ENCODE assay signal across 8 cellular contexts in the genomic region with DNA sequence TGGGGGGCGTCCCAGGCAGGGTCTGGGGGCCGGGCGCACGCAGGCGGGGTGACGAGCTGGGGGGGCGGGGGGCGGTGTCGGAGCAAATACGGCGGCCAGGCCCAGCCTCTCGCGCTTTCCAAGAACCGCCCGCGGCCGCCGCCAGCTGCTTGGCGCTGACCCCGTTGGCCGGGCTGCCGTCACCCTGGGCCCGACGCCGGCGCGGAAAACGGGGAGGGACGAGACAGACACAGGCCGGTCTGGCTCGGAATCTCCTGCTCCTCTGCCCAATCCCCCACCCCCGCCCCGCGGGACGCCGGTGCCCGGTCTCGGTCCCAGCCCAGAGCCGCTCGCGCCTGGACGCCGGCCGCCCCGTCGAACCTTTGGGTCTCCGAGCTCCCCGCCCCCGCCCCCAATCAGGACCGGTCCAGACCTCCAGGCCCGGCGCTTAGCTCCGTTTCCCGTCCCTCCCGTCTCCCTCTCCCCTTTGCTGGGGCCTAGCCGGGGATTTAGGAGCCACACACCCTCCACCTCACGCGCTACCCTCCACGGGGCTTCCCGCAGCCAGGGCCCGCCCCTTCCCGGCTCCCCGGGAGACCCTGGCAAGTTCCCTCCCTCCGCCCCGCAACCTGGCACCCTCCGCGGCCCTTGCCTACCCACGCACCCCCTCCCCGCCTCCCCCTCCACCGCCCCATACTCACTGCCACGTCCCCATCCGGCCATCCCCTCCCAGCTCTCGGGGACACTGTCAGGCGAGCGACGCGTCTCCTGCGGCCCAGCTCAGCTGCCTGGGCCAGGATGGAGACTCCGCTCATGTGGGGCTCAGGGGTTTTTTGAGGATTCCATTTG. TPM values are rescaled to one million over a fixed set of nuclear protein-coding genes. Genes with fewer than 3 reads are reported as not detected.
A peak's percentile ranks its signal among the peaks of the same experiment; 100 is the strongest.
DNase-seq lines count a peak whose midpoint lies in the region; ATAC-seq and TF ChIP-seq lines count a peak whose summit lies in the region.

No MANE protein-coding gene starts in this region.

- H3K27ac ChIP-seq in ectodermal cell (ENCODE audit: insufficient read depth, low read depth, low read length, poor library complexity, severe bottlenecking) (no peak overlapping the region), uterus (peak overlapping the region; percentile 68 to 72)

- intact Hi-C loops in uterus (cut with DNase I; ENCODE audit: low total_unique reads): no loop called here

- no peak for ATAC-seq in memory B cell (ENCODE audit: low read depth)
- ATAC-seq in HG03378 (IDR thresholded peaks at IDR 0.05; ENCODE audit: unreplicated experiment): no peak

- H3K4me3 ChIP-seq in ectodermal cell (ENCODE audit: insufficient read depth, low read depth, low read length): peak overlapping the region; percentile 29
- peak overlapping the region; percentile 14 to 21 for H3K4me3 ChIP-seq in uterus

- DNase-seq in activated naive CD8-positive, alpha-beta T cell treated with anti-CD3 and anti-CD28 coated beads for 36 hours: no peak
- DNase-seq in memory B cell (ENCODE audit: low spot score in 2 of 2) (no peak), uterus (peak in 1 of 2 donors; percentile 85), T1000 (lab: John Stamatoyannopoulos, UW) (no peak), NCI-H2107 (lab: John Stamatoyannopoulos, UW) (no peak)

- no peaks in the 10 kb centered on the region for H3K9me3 Mint-ChIP-seq in activated naive CD8-positive, alpha-beta T cell (ENCODE audit: low read depth)
- H3K9me3 Mint-ChIP-seq in activated naive CD8-positive, alpha-beta T cell treated with anti-CD3 and anti-CD28 coated beads for 36 hours: no peaks in the 10 kb centered on the region
- H3K9me3 Mint-ChIP-seq in memory B cell: no peaks in the 10 kb centered on the region

- TF ChIP-seq CTCF in uterus (IDR thresholded peaks at IDR 0.05): no peak

- H3K27me3 ChIP-seq in ectodermal cell (ENCODE audit: control insufficient read depth, insufficient read depth, low read length, poor library complexity, severe bottlenecking): peaks cover 24% of the 10 kb centered on the region
- peaks cover 0 to 15% of the 10 kb centered on the region in 2 donors for H3K27me3 ChIP-seq in uterus

- no peak overlapping the region for H3K27ac Mint-ChIP-seq in activated naive CD8-positive, alpha-beta T cell
- H3K27ac Mint-ChIP-seq in activated naive CD8-positive, alpha-beta T cell treated with anti-CD3 and anti-CD28 coated beads for 36 hours: no peak overlapping the region
- no peak overlapping the region for H3K27ac Mint-ChIP-seq in memory B cell

- WGBS in ectodermal cell, 2 experiments: 13 to 16% methylated on average over 75 to 78 of the region's 79 CpGs

- H3K36me3 ChIP-seq in ectodermal cell (ENCODE audit: control insufficient read depth, insufficient read depth, low read length): no peaks in the 10 kb centered on the region
- no peaks in the 10 kb centered on the region for H3K36me3 ChIP-seq in uterus

- no peaks in the 10 kb centered on the region for H3K27me3 Mint-ChIP-seq in activated naive CD8-positive, alpha-beta T cell
- H3K27me3 Mint-ChIP-seq in activated naive CD8-positive, alpha-beta T cell treated with anti-CD3 and anti-CD28 coated beads for 36 hours: peaks cover 7% of the 10 kb centered on the region
- H3K27me3 Mint-ChIP-seq in memory B cell: peaks cover 4% of the 10 kb centered on the region

- no peak for TF ChIP-seq POLR2A in uterus (IDR thresholded peaks at IDR 0.05)

- H3K4me1 Mint-ChIP-seq in activated naive CD8-positive, alpha-beta T cell (ENCODE audit: low read depth): peaks cover 4% of the 10 kb centered on the region
- peaks cover 5% of the 10 kb centered on the region for H3K4me1 Mint-ChIP-seq in activated naive CD8-positive, alpha-beta T cell treated with anti-CD3 and anti-CD28 coated beads for 36 hours
- H3K4me1 Mint-ChIP-seq in memory B cell: peaks cover 9% of the 10 kb centered on the region

- H3K36me3 Mint-ChIP-seq in activated naive CD8-positive, alpha-beta T cell: no peaks in the 10 kb centered on the region
- peaks cover 2% of the 10 kb centered on the region for H3K36me3 Mint-ChIP-seq in activated naive CD8-positive, alpha-beta T cell treated with anti-CD3 and anti-CD28 coated beads for 36 hours
- H3K36me3 Mint-ChIP-seq in memory B cell: peaks cover 2% of the 10 kb centered on the region

- H3K9me3 ChIP-seq in ectodermal cell (ENCODE audit: control insufficient read depth, low read length) (no peaks in the 10 kb centered on the region), uterus (no peaks in the 10 kb centered on the region)

- H3K4me3 Mint-ChIP-seq in activated naive CD8-positive, alpha-beta T cell: peak overlapping the region; percentile 72
- H3K4me3 Mint-ChIP-seq in activated naive CD8-positive, alpha-beta T cell treated with anti-CD3 and anti-CD28 coated beads for 36 hours: no peak overlapping the region
- peak overlapping the region; percentile 69 for H3K4me3 Mint-ChIP-seq in memory B cell

- H3K4me1 ChIP-seq in ectodermal cell (ENCODE audit: control insufficient read depth, insufficient read depth, low read length): no peaks in the 10 kb centered on the region
- no peaks in the 10 kb centered on the region for H3K4me1 ChIP-seq in uterus

RNA-seq across cellular contexts. Expression of a gene that starts 0.8 kb away (rescaled TPM):
- total RNA-seq in activated naive CD8-positive, alpha-beta T cell treated with anti-CD3 and anti-CD28 coated beads for 36 hours: 1 to 10 TPM; 1.4 to 2.3 TPM
- 7.1 TPM for polyA plus RNA-seq in ectodermal cell (2013, experiment 1 of 4)
- 9.0 TPM for polyA plus RNA-seq in ectodermal cell (2013, experiment 2 of 4)
- polyA plus RNA-seq in ectodermal cell (2013, experiment 3 of 4): 10.0 TPM
- polyA plus RNA-seq in ectodermal cell (2013, experiment 4 of 4): 13.4 TPM
- 10 to 100 TPM; 10.0 to 97.3 (median 43.7) TPM for total RNA-seq in uterus

RNA-seq across cellular contexts. Expression of a gene that starts 15.9 kb away (rescaled TPM):
- 10 to 100 TPM; 33.1 to 38.7 TPM for total RNA-seq in activated naive CD8-positive, alpha-beta T cell treated with anti-CD3 and anti-CD28 coated beads for 36 hours
- polyA plus RNA-seq in ectodermal cell (2013, experiment 1 of 4): 58.6 TPM
- 53.6 TPM for polyA plus RNA-seq in ectodermal cell (2013, experiment 2 of 4)
- polyA plus RNA-seq in ectodermal cell (2013, experiment 3 of 4): 49.8 TPM
- polyA plus RNA-seq in ectodermal cell (2013, experiment 4 of 4): 50.5 TPM
- 10 to 100 TPM; 43.0 to 78.2 (median 57.6) TPM for total RNA-seq in uterus

RNA-seq across cellular contexts. Expression of a gene that starts 27.6 kb away (rescaled TPM):
- 10 to 100 TPM; 42.2 to 43.3 TPM for total RNA-seq in activated naive CD8-positive, alpha-beta T cell treated with anti-CD3 and anti-CD28 coated beads for 36 hours
- polyA plus RNA-seq in ectodermal cell (2013, experiment 1 of 4): 59.8 TPM
- polyA plus RNA-seq in ectodermal cell (2013, experiment 2 of 4): 57.5 TPM
- 42.4 TPM for polyA plus RNA-seq in ectodermal cell (2013, experiment 3 of 4)
- 47.3 TPM for polyA plus RNA-seq in ectodermal cell (2013, experiment 4 of 4)
- 10 to 100 TPM in 2 of 4 donors, 1 to 10 TPM in 2; 6.8 to 28.5 (median 11.8) TPM for total RNA-seq in uterus

RNA-seq across cellular contexts. Expression of a gene that starts 31.2 kb away (rescaled TPM):
- 1 to 10 TPM; 2.9 to 3.3 TPM for total RNA-seq in activated naive CD8-positive, alpha-beta T cell treated with anti-CD3 and anti-CD28 coated beads for 36 hours
- 9.6 TPM for polyA plus RNA-seq in ectodermal cell (2013, experiment 1 of 4)
- 8.0 TPM for polyA plus RNA-seq in ectodermal cell (2013, experiment 2 of 4)
- 7.6 TPM for polyA plus RNA-seq in ectodermal cell (2013, experiment 3 of 4)
- 7.1 TPM for polyA plus RNA-seq in ectodermal cell (2013, experiment 4 of 4)
- total RNA-seq in uterus: under 1 TPM in 2 of 4 donors, not detected in 2; 0.40 to 0.48 TPM

RNA-seq across cellular contexts. Expression of a gene that starts 56.5 kb away (rescaled TPM):
- 100 to 1,000 TPM; 124 to 131 TPM for total RNA-seq in activated naive CD8-positive, alpha-beta T cell treated with anti-CD3 and anti-CD28 coated beads for 36 hours
- 161 TPM for polyA plus RNA-seq in ectodermal cell (2013, experiment 1 of 4)
- 152 TPM for polyA plus RNA-seq in ectodermal cell (2013, experiment 2 of 4)
- polyA plus RNA-seq in ectodermal cell (2013, experiment 3 of 4): 140 TPM
- 158 TPM for polyA plus RNA-seq in ectodermal cell (2013, experiment 4 of 4)
- total RNA-seq in uterus: 100 to 1,000 TPM in 2 of 4 donors, 10 to 100 TPM in 2; 44.0 to 273 (median 78.4) TPM
